Comparison of ENCODE assay signal across 8 cellular contexts in genomic region chr1:112905420-112906154, GRCh38. TPM values are rescaled to one million over a fixed set of nuclear protein-coding genes. Genes with fewer than 3 reads are reported as not detected.
A peak's percentile ranks its signal among the peaks of the same experiment; 100 is the strongest.
DNase-seq lines count a peak whose midpoint lies in the region; ATAC-seq and TF ChIP-seq lines count a peak whose summit lies in the region.

No MANE protein-coding gene starts in this region.

- CTCF ChIA-PET in HEK293 (lab: Yijun Ruan, JAX), result interaction anchor here (0.9 to 1.7 kb wide), 3 partner anchors 25 to 190 kb away, joined by 3 to 4 read pairs (median 4); partner anchors contain the start of gene PPM1J

- H3K9me3 ChIP-seq in HEK293 (ENCODE audit: control insufficient read depth, insufficient read depth, low read depth, low read length) (no peaks in the 10 kb centered on the region), SK-N-MC (ENCODE audit: low read depth, low read length) (no peaks in the 10 kb centered on the region)

- DNase-seq in SK-N-MC (ENCODE audit: low read depth, low spot score) (no peak), fibroblast of the aortic adventitia (ENCODE audit: low read depth) (peak; percentile 63), pons (ENCODE audit: low spot score) (peak; percentile 26), SIG-M5 (lab: John Stamatoyannopoulos, UW) (no peak), NCI-H446 (lab: John Stamatoyannopoulos, UW) (no peak), hippocampal formation (lab: John Stamatoyannopoulos, UW) (no peak)

- H3K36me3 ChIP-seq in HEK293 (ENCODE audit: control insufficient read depth in 2 of 2, insufficient read depth in 1 of 2, low read length in 2 of 2), result peaks cover 0 to 12% of the 10 kb centered on the region in 2 experiments; a peak in 1 of 3 replicates
- H3K36me3 ChIP-seq in SK-N-MC (ENCODE audit: insufficient read depth, low read length), result peaks cover 23% of the 10 kb centered on the region

- TF ChIP-seq CTCF in HEK293 (tag by site-specific recombination; IDR thresholded peaks at IDR 0.05) (no peak), fibroblast of the aortic adventitia (IDR thresholded peaks at IDR 0.05; ENCODE audit: insufficient read depth, low read length) (no peak)

- POLR2A ChIA-PET in HEK293 (lab: Yijun Ruan, JAX), result interaction anchor here (0.9 kb wide), 1 partner anchor 11 kb away, joined by 3 read pairs; no protein-coding TSS in a partner anchor

- no peak overlapping the region for H3K27ac ChIP-seq in HEK293 (ENCODE audit: extremely low read depth, low read depth, low read length)
- peak overlapping the region; percentile 66; the same call in 1 of the 2 replicates for H3K27ac ChIP-seq in SK-N-MC

- H3K9ac ChIP-seq in SK-N-MC (ENCODE audit: insufficient read length), result no peak overlapping the region

- H3K4me3 ChIP-seq in HEK293 (ENCODE audit: low read depth, low read length) (no peak overlapping the region), SK-N-MC (no peak overlapping the region), fibroblast of the aortic adventitia (ENCODE audit: low read depth, low read length) (no peak overlapping the region)

- no peak for ATAC-seq in GM19324 (IDR thresholded peaks at IDR 0.05; ENCODE audit: low FRiP score, unreplicated experiment)

- H3K4me1 ChIP-seq in HEK293 (ENCODE audit: control insufficient read depth, insufficient read depth, low read length), result no peaks in the 10 kb centered on the region

TF ChIP-seq in HEK293, 187 proteins besides CTCF, POLR2A, EP300 and RAD21:
- no peak for TF ChIP-seq ZNF513 (tag by site-specific recombination; IDR thresholded peaks at IDR 0.05)
- TF ChIP-seq GLIS1 (tag by site-specific recombination; IDR thresholded peaks at IDR 0.05), result peak; percentile 24; the same call in 1 of the 2 replicates

RNA-seq across cellular contexts. Expression of gene SLC16A1, which starts 50.4 kb away (rescaled TPM):
- total RNA-seq in fibroblast of the aortic adventitia (ENCODE audit: low replicate concordance), result 65.5 and 71.9 TPM in 2 replicates

Comparison
In these comparisons a context has a peak if more than half of its experiments do, and no peak if none do; other contexts are left out.
1. DNase-seq: peak in fibroblast of the aortic adventitia (single experiment) and pons (single experiment); none in SK-N-MC (single experiment), SIG-M5 (single experiment), NCI-H446 (0 of 2) and hippocampal formation (0 of 2).